In the genomic region with DNA sequence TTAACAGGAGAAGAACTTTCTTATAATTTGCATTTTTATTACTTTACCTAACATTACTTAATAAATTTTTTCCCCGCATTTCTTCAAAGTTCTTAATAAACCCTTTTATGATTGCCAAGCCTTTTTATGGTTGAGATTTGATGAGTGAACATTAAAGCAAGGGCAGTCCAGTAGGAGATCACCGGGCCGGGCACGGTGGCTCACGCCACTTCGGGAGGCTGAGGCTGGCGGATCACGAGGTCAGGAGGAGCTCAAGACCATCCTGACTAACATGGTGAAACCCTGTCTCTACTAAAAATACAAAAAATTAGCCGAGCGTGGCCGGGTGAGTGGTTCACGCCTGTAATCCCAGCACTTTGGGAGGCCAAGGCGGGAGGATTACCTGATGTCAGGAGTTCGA, we compare ENCODE assay signal across 23 cellular contexts.
"Had no signal": no experiment of that assay in that cellular context is flagged by ENCODE, and none has a peak within 500 bp of the region (broad histone marks: within the 10 kb centered on the region; RNA-seq: fewer than 3 reads in every experiment).

No MANE protein-coding gene starts in this region.

- H3K9me3 Mint-ChIP-seq: stimulated activated effector memory CD8-positive, alpha-beta T cell treated with anti-CD3 and anti-CD28 coated beads, Interleukin-12 subunit alpha, Interleukin-12 subunit beta, amount 100 ng/mL, for 72 hours; stimulated activated memory B cell treated with anti-CD40 and anti-IgM and Interleukin-4, amounts not matched to agents 10 μg/mL and 1 μg/mL and 100 μg/mL, for 72 hours; stimulated activated naive B cell treated with anti-CD40 and anti-IgM and Interleukin-4, amounts not matched to agents 10 μg/mL and 1 μg/mL and 100 μg/mL, for 72 hours; stimulated activated naive CD8-positive, alpha-beta T cell treated with anti-CD3 and anti-CD28 coated beads, Interleukin-15, amount 100 ng/mL, for 72 hours; stimulated activated naive CD8-positive, alpha-beta T cell treated with anti-CD3 and anti-CD28 coated beads, Interleukin-15, Interleukin-2, amounts not matched to agents 100 ng/mL and 50 ng/mL, for 24 hours; type B pancreatic cell had no signal

- H3K4me3 Mint-ChIP-seq: stimulated activated effector memory CD8-positive, alpha-beta T cell treated with anti-CD3 and anti-CD28 coated beads, Interleukin-12 subunit alpha, Interleukin-12 subunit beta, amount 100 ng/mL, for 72 hours; stimulated activated memory B cell treated with anti-CD40 and anti-IgM and Interleukin-4, amounts not matched to agents 10 μg/mL and 1 μg/mL and 100 μg/mL, for 72 hours; stimulated activated naive B cell treated with anti-CD40 and anti-IgM and Interleukin-4, amounts not matched to agents 10 μg/mL and 1 μg/mL and 100 μg/mL, for 72 hours; stimulated activated naive CD8-positive, alpha-beta T cell treated with anti-CD3 and anti-CD28 coated beads, Interleukin-15, amount 100 ng/mL, for 72 hours; stimulated activated naive CD8-positive, alpha-beta T cell treated with anti-CD3 and anti-CD28 coated beads, Interleukin-15, Interleukin-2, amounts not matched to agents 100 ng/mL and 50 ng/mL, for 24 hours; type B pancreatic cell had no signal

- H3K4me1 Mint-ChIP-seq: stimulated activated effector memory CD8-positive, alpha-beta T cell treated with anti-CD3 and anti-CD28 coated beads, Interleukin-12 subunit alpha, Interleukin-12 subunit beta, amount 100 ng/mL, for 72 hours; stimulated activated naive B cell treated with anti-CD40 and anti-IgM and Interleukin-4, amounts not matched to agents 10 μg/mL and 1 μg/mL and 100 μg/mL, for 72 hours had no signal

- H3K36me3 Mint-ChIP-seq: stimulated activated effector memory CD8-positive, alpha-beta T cell treated with anti-CD3 and anti-CD28 coated beads, Interleukin-12 subunit alpha, Interleukin-12 subunit beta, amount 100 ng/mL, for 72 hours; stimulated activated memory B cell treated with anti-CD40 and anti-IgM and Interleukin-4, amounts not matched to agents 10 μg/mL and 1 μg/mL and 100 μg/mL, for 72 hours; stimulated activated naive B cell treated with anti-CD40 and anti-IgM and Interleukin-4, amounts not matched to agents 10 μg/mL and 1 μg/mL and 100 μg/mL, for 72 hours; type B pancreatic cell had no signal

- H3K27ac Mint-ChIP-seq: stimulated activated effector memory CD8-positive, alpha-beta T cell treated with anti-CD3 and anti-CD28 coated beads, Interleukin-12 subunit alpha, Interleukin-12 subunit beta, amount 100 ng/mL, for 72 hours; stimulated activated memory B cell treated with anti-CD40 and anti-IgM and Interleukin-4, amounts not matched to agents 10 μg/mL and 1 μg/mL and 100 μg/mL, for 72 hours; stimulated activated naive B cell treated with anti-CD40 and anti-IgM and Interleukin-4, amounts not matched to agents 10 μg/mL and 1 μg/mL and 100 μg/mL, for 72 hours; stimulated activated naive CD8-positive, alpha-beta T cell treated with anti-CD3 and anti-CD28 coated beads, Interleukin-15, amount 100 ng/mL, for 72 hours; stimulated activated naive CD8-positive, alpha-beta T cell treated with anti-CD3 and anti-CD28 coated beads, Interleukin-15, Interleukin-2, amounts not matched to agents 100 ng/mL and 50 ng/mL, for 24 hours; type B pancreatic cell had no signal

- ATAC-seq: stimulated activated effector memory CD8-positive, alpha-beta T cell treated with anti-CD3 and anti-CD28 coated beads, Interleukin-12 subunit alpha, Interleukin-12 subunit beta, amount 100 ng/mL, for 72 hours; stimulated activated memory B cell treated with anti-CD40 and anti-IgM and Interleukin-4, amounts not matched to agents 10 μg/mL and 1 μg/mL and 100 μg/mL, for 72 hours; stimulated activated naive B cell treated with anti-CD40 and anti-IgM and Interleukin-4, amounts not matched to agents 10 μg/mL and 1 μg/mL and 100 μg/mL, for 72 hours; stimulated activated naive CD8-positive, alpha-beta T cell treated with anti-CD3 and anti-CD28 coated beads, Interleukin-15, amount 100 ng/mL, for 72 hours; stimulated activated naive CD8-positive, alpha-beta T cell treated with anti-CD3 and anti-CD28 coated beads, Interleukin-15, Interleukin-2, amounts not matched to agents 100 U/mL and 50 U/mL, for 24 hours; upper lobe of right lung had no signal

- DNase-seq: stimulated activated CD4-positive, alpha-beta T cell treated with anti-CD3 and anti-CD28 coated beads, Interleukin-2, amount 100 ng/mL, for 48 hours; stimulated activated CD4-positive, alpha-beta T cell treated with anti-CD3 and anti-CD28 coated beads, Interleukin-4, amount 100 ng/mL, for 1 hour; stimulated activated CD4-positive, alpha-beta T cell treated with anti-CD3 and anti-CD28 coated beads, Interleukin-4, amount 100 ng/mL, for 24 hours; stimulated activated CD4-positive, alpha-beta T cell treated with anti-CD3 and anti-CD28 coated beads, Interleukin-4, amount 100 ng/mL, for 4 hours; stimulated activated CD8-positive, alpha-beta memory T cell treated with anti-CD3 and anti-CD28 coated beads, Interleukin-4, amount 100 ng/mL, for 48 hours; stimulated activated naive B cell treated with anti-CD40 and anti-IgM and Interleukin-4, amounts not matched to agents 10 μg/mL and 1 μg/mL and 100 μg/mL, for 72 hours; stimulated activated naive CD4-positive, alpha-beta T cell; stimulated activated naive CD4-positive, alpha-beta T cell treated with Interleukin-2 at 50 U/mL for 16 hours; stimulated activated naive CD8-positive, alpha-beta T cell treated with anti-CD3 and anti-CD28 coated beads, Interleukin-15, amount 100 ng/mL, for 72 hours; stimulated activated naive CD8-positive, alpha-beta T cell treated with anti-CD3 and anti-CD28 coated beads, Interleukin-15, Interleukin-2, amounts not matched to agents 100 U/mL and 50 U/mL, for 24 hours; stomach; substantia nigra; testis; thyroid gland; tibial artery; transverse colon; trophoblast cell; upper lobe of right lung; uterus had no signal
